ENCODE assay signal across 18 cellular contexts in genomic region chr10:109282510-109282909, GRCh38.
A peak's percentile ranks its signal among the peaks of the same experiment; 100 is the strongest.
DNase-seq lines count a peak whose midpoint lies in the region; ATAC-seq and TF ChIP-seq lines count a peak whose summit lies in the region.
"Had no signal": no experiment of that assay in that cellular context is flagged by ENCODE, and none has a peak within 500 bp of the region (broad histone marks: within the 10 kb centered on the region; RNA-seq: fewer than 3 reads in every experiment).

No MANE protein-coding gene starts in this region.

- no peaks in the 10 kb centered on the region for H3K4me1 Mint-ChIP-seq in natural killer cell

- peak; percentile 67 for DNase-seq in A172 (ENCODE audit: low spot score)
- DNase-seq in HFF-Myc (ENCODE audit: extremely low read depth, low read depth) = peak; percentile 25
- DNase-seq in cardiac fibroblast (ENCODE audit: low read depth in 2 of 2) = peak; percentile 13 to 56
- DNase-seq in kidney glomerular epithelial cell (lab: John Stamatoyannopoulos, UW) = peak; percentile 93
- DNase-seq in substantia nigra (lab: John Stamatoyannopoulos, UW) = no peak
- no peak for DNase-seq in activated CD4-positive, alpha-beta T cell treated with anti-CD3 and anti-CD28 coated beads for 48 hours
- no peak for DNase-seq in natural killer cell
- DNase-seq: activated gamma-delta T cell; brain microvascular endothelial cell; kidney; NCI-H1694 treated with DMSO at 0.1 percent for 48 hours; NCI-H524; OCI-M1; stimulated activated CD4-positive, alpha-beta T cell treated with anti-CD3 and anti-CD28 coated beads, Interleukin-2, amount 100 ng/mL, for 48 hours; transverse colon had no signal

- H3K36me3 Mint-ChIP-seq in natural killer cell = no peaks in the 10 kb centered on the region

- TF ChIP-seq CTCF in HFF-Myc (IDR thresholded peaks at IDR 0.05; ENCODE audit: low read depth, low read length, missing control alignments) = no peak
- no peak for TF ChIP-seq CTCF in cardiac fibroblast (IDR thresholded peaks at IDR 0.05; ENCODE audit: low read depth, low read length)
- TF ChIP-seq CTCF in natural killer cell (IDR thresholded peaks at IDR 0.05) = no peak

- no peak overlapping the region for H3K27ac Mint-ChIP-seq in natural killer cell

- no peak overlapping the region for H3K4me3 Mint-ChIP-seq in natural killer cell

- H3K27me3 Mint-ChIP-seq in natural killer cell (ENCODE audit: low read depth in 2 of 2) = no peaks in the 10 kb centered on the region

- no peak overlapping the region for H3K27ac ChIP-seq in substantia nigra (ENCODE audit: low read depth, low read length, poor library complexity, severe bottlenecking)
- H3K27ac ChIP-seq: brain microvascular endothelial cell, VCaP had no signal

- H3K9me3 Mint-ChIP-seq in natural killer cell = peaks cover 7 to 9% of the 10 kb centered on the region in 2 donors

- intact Hi-C loops in natural killer cell (cut with micrococcal nuclease) = no loop called here

- H3K4me3 ChIP-seq in HFF-Myc (replicated peaks; ENCODE audit: low read depth, low read length) (no peak overlapping the region), cardiac fibroblast (replicated peaks in 1 of 2; ENCODE audit: low read depth in 2 of 2, low read length in 2 of 2) (no peak overlapping the region)
- H3K4me3 ChIP-seq: HAP-1, transverse colon had no signal

- ATAC-seq in HG03439 (IDR thresholded peaks at IDR 0.05; ENCODE audit: unreplicated experiment) = no peak
- no peak for ATAC-seq in natural killer cell

Comparison
In these comparisons a context has a peak if more than half of its experiments do, and no peak if none do; other contexts are left out.
1. DNase-seq: peak in A172 (single experiment), HFF-Myc (single experiment), cardiac fibroblast (2 of 2) and kidney glomerular epithelial cell (single experiment); none in substantia nigra (0 of 49), activated CD4-positive, alpha-beta T cell treated with anti-CD3 and anti-CD28 coated beads for 48 hours (single experiment) and natural killer cell (single experiment).